8 cellular contexts compared by ENCODE assay signal in the genomic region with DNA sequence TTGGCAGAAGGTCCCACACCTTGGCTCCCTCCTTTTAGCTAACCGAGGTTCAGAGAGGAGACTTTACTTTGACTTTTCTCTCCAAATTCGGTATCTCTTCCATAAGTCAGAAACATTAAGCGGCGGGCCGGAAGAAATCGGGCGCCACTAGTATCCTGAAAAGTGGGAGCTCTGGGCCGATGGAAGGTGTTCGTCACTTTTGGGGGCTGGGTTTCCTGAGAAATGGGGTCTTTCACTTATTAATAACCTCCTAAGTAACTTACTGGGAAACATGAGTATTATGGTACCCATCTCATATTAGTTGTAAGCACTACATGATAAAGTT. TPM values are rescaled to one million over a fixed set of nuclear protein-coding genes. Genes with fewer than 3 reads are reported as not detected.
DNase-seq lines count a peak whose midpoint lies in the region; ATAC-seq and TF ChIP-seq lines count a peak whose summit lies in the region.

No MANE protein-coding gene starts in this region.

- H3K79me2 ChIP-seq in smooth muscle cell (ENCODE audit: low read depth) = peaks cover 25% of the 10 kb centered on the region

- DNase-seq in HAP-1 (ENCODE audit: low spot score in 2 of 2) (no peak), right cardiac atrium (no peak), smooth muscle cell (lab: John Stamatoyannopoulos, UW; ENCODE audit: unreplicated experiment) (no peak), NCI-H1417 (lab: John Stamatoyannopoulos, UW) (no peak), NCI-H1436 (lab: John Stamatoyannopoulos, UW) (no peak)

- peak overlapping the region; percentile 70 for H3K4me3 ChIP-seq in HAP-1
- H3K4me3 ChIP-seq in right cardiac atrium (ENCODE audit: low read length) = peak overlapping the region; percentile 99
- H3K4me3 ChIP-seq in smooth muscle cell = peak overlapping the region; percentile 95

- no peak for ATAC-seq in right cardiac atrium
- no peak for ATAC-seq in GM19463 (IDR thresholded peaks at IDR 0.05; ENCODE audit: unreplicated experiment)
- ATAC-seq in HG03108 (IDR thresholded peaks at IDR 0.05; ENCODE audit: unreplicated experiment) = no peak

- TF ChIP-seq CTCF in VCaP (conservative IDR thresholded peaks at IDR 0.05) (no peak), smooth muscle cell (IDR thresholded peaks at IDR 0.05; ENCODE audit: borderline replicate concordance, insufficient read depth, poor library complexity, severe bottlenecking) (no peak)

- H3K9ac ChIP-seq in smooth muscle cell (ENCODE audit: low read depth) = peak overlapping the region; percentile 99

- peak overlapping the region; percentile 84 for H3K4me2 ChIP-seq in smooth muscle cell

- H4K20me1 ChIP-seq in smooth muscle cell (ENCODE audit: low read depth) = no peaks in the 10 kb centered on the region

- H3K27me3 ChIP-seq in HAP-1 (ENCODE audit: low read depth) (no peaks in the 10 kb centered on the region), right cardiac atrium (ENCODE audit: control insufficient read depth, insufficient read depth) (no peaks in the 10 kb centered on the region), smooth muscle cell (ENCODE audit: low read depth) (no peaks in the 10 kb centered on the region)

- peaks cover 21% of the 10 kb centered on the region for H3K4me1 ChIP-seq in HAP-1
- no peaks in the 10 kb centered on the region for H3K4me1 ChIP-seq in right cardiac atrium (ENCODE audit: control insufficient read depth, insufficient read depth, low read length)
- H3K4me1 ChIP-seq in smooth muscle cell (ENCODE audit: low read depth) = peaks cover 9% of the 10 kb centered on the region

- H3K36me3 ChIP-seq in HAP-1 (replicated peaks) (no peaks in the 10 kb centered on the region), smooth muscle cell (ENCODE audit: low read depth) (no peaks in the 10 kb centered on the region)

- intact Hi-C loops in right cardiac atrium (cut with DNase I) = loop anchor here in 2 of 4 donors (10.0 kb wide), 1 partner anchor 82 kb away; a partner anchor contains a TSS

- H3K27ac ChIP-seq in VCaP = peak overlapping the region; percentile 95
- peak overlapping the region; percentile 99 for H3K27ac ChIP-seq in right cardiac atrium (ENCODE audit: low read length)
- peak overlapping the region; percentile 89 for H3K27ac ChIP-seq in smooth muscle cell (ENCODE audit: low read depth)

- H3F3A ChIP-seq in smooth muscle cell (ENCODE audit: low read depth) = peaks cover 3% of the 10 kb centered on the region

- WGBS in right cardiac atrium = 6% methylated on average over 9 of the region's 9 CpGs
- WGBS in smooth muscle cell (ENCODE audit: low lambda C conversion rate) = 25% methylated on average over 9 of the region's 9 CpGs

- no peaks in the 10 kb centered on the region for H3K9me3 ChIP-seq in HAP-1
- no peaks in the 10 kb centered on the region for H3K9me3 ChIP-seq in right cardiac atrium (ENCODE audit: control insufficient read depth, low read length)
- H3K9me3 ChIP-seq in smooth muscle cell (replicated peaks; ENCODE audit: low read depth) = no peaks in the 10 kb centered on the region

- H2AFZ ChIP-seq in smooth muscle cell (ENCODE audit: low read depth) = peak overlapping the region; percentile 91

- in situ Hi-C loops in HAP-1 (cut with MboI; ENCODE audit: low sequenced_read_pairs) = no loop called here

RNA-seq across cellular contexts. Expression of a gene that starts 0.7 kb away (rescaled TPM):
- total RNA-seq in right cardiac atrium (10 to 100 TPM; 22.1 to 25.5 (median 23.8) TPM), smooth muscle cell (15.9 and 21.8 TPM in 2 replicates)
- polyA plus RNA-seq in right cardiac atrium (6.6 TPM), smooth muscle cell (11.1 and 16.3 TPM in 2 replicates)
